ENCODE assay signal across 16 cellular contexts in genomic region chr16:59527206-59527997, GRCh38.
DNase-seq lines count a peak whose midpoint lies in the region; ATAC-seq and TF ChIP-seq lines count a peak whose summit lies in the region.
"Had no signal": no experiment of that assay in that cellular context is flagged by ENCODE, and none has a peak within 500 bp of the region (broad histone marks: within the 10 kb centered on the region; RNA-seq: fewer than 3 reads in every experiment).

No MANE protein-coding gene starts in this region.

- peak overlapping the region; percentile 60 for H3K4me2 ChIP-seq in mesenchymal stem cell (ENCODE audit: low read length, poor library complexity, severe bottlenecking)

- no peaks in the 10 kb centered on the region for H3K79me1 ChIP-seq in mesenchymal stem cell (replicated peaks; ENCODE audit: low read length, poor library complexity, severe bottlenecking)

- no peaks in the 10 kb centered on the region for H3K9me3 ChIP-seq in mesenchymal stem cell (ENCODE audit: control insufficient read depth, low read length)
- H3K9me3 ChIP-seq: tibial nerve had no signal

- H2AFZ ChIP-seq in mesenchymal stem cell (ENCODE audit: low read depth, low read length), result no peak overlapping the region

- H3K4ac ChIP-seq in mesenchymal stem cell (ENCODE audit: low read depth in 1 of 2, low read length in 2 of 2), result no peak overlapping the region

- no peak overlapping the region for H2BK12ac ChIP-seq in mesenchymal stem cell (ENCODE audit: low read length in 2 of 2)

- H2BK15ac ChIP-seq in mesenchymal stem cell (ENCODE audit: low read depth, poor library complexity, severe bottlenecking), result no peak overlapping the region

- no peak overlapping the region for H2BK120ac ChIP-seq in mesenchymal stem cell (ENCODE audit: low read depth, low read length)

- in situ Hi-C loops in brain microvascular endothelial cell (cut with HindIII; ENCODE audit: low pct_ligation_motif_present, low sequenced_read_pairs), result no loop called here

- H4K91ac ChIP-seq in mesenchymal stem cell (ENCODE audit: low read length), result no peak overlapping the region

- ATAC-seq in HG02840 (IDR thresholded peaks at IDR 0.05; ENCODE audit: low FRiP score, unreplicated experiment), result no peak
- no peak for ATAC-seq in GM21619 (IDR thresholded peaks at IDR 0.05; ENCODE audit: unreplicated experiment)

- H3K4me3 ChIP-seq in AG09309 (ENCODE audit: control insufficient read depth, low read depth, low read length) (no peak overlapping the region), brain microvascular endothelial cell (ENCODE audit: low read depth, low read length) (no peak overlapping the region), mesenchymal stem cell (ENCODE audit: insufficient read depth in 1 of 2, low read depth in 1 of 2, low read length in 2 of 2) (no peak overlapping the region)
- H3K4me3 ChIP-seq: tibial nerve had no signal

- DNase-seq in AG09309 (ENCODE audit: low read depth) (peak; percentile 78), M059J (ENCODE audit: low read depth) (peak; percentile 89), brain microvascular endothelial cell (peak; percentile 62), mesenchymal stem cell (peak; percentile 69), NCI-H1092 (lab: John Stamatoyannopoulos, UW) (no peak), NCI-H187 (lab: John Stamatoyannopoulos, UW) (no peak)
- DNase-seq: activated CD4-positive, alpha-beta memory T cell treated with anti-CD3 and anti-CD28 coated beads for 36 hours; amygdala; C1 segment of cervical spinal cord; DMS53; NCI-H1436; NCI-H446; OCI-M1 had no signal

- H3K4me1 ChIP-seq in mesenchymal stem cell (ENCODE audit: control insufficient read depth, insufficient read depth, low read depth, low read length), result no peaks in the 10 kb centered on the region

- H3K14ac ChIP-seq in mesenchymal stem cell (ENCODE audit: low read length in 2 of 2), result no peak overlapping the region

- H2AK5ac ChIP-seq in mesenchymal stem cell (ENCODE audit: low read length, severe bottlenecking), result no peak overlapping the region

- no peak overlapping the region for H3K23ac ChIP-seq in mesenchymal stem cell (ENCODE audit: low read length in 2 of 2)

- no peak overlapping the region for H2BK5ac ChIP-seq in mesenchymal stem cell (ENCODE audit: low read depth, low read length, poor library complexity, severe bottlenecking)

- H4K8ac ChIP-seq in mesenchymal stem cell (ENCODE audit: low read length), result no peak overlapping the region

- 72% methylated on average over 9 of the region's 14 CpGs for WGBS in mesenchymal stem cell

- TF ChIP-seq CTCF in AG09309 (IDR thresholded peaks at IDR 0.05; ENCODE audit: control insufficient read depth, insufficient read depth, low read depth, low read length, missing control alignments) (no peak), brain microvascular endothelial cell (IDR thresholded peaks at IDR 0.05; ENCODE audit: low read depth, low read length, missing control alignments) (no peak)

- H3K27me3 ChIP-seq in brain microvascular endothelial cell (replicated peaks) (no peaks in the 10 kb centered on the region), mesenchymal stem cell (ENCODE audit: control insufficient read depth in 1 of 2, insufficient read depth in 1 of 2, low read length in 2 of 2) (no peaks in the 10 kb centered on the region)
- H3K27me3 ChIP-seq: tibial nerve had no signal

- H3K27ac ChIP-seq in brain microvascular endothelial cell, result no peak overlapping the region
- peak overlapping the region; percentile 63 for H3K27ac ChIP-seq in mesenchymal stem cell (ENCODE audit: low read length, poor library complexity, severe bottlenecking)
- H3K27ac ChIP-seq: tibial nerve had no signal

- peak overlapping the region in 1 of 2 experiments; percentile 12 for H3K18ac ChIP-seq in mesenchymal stem cell (ENCODE audit: low read depth in 1 of 2, low read length in 2 of 2)

- H3K36me3 ChIP-seq in brain microvascular endothelial cell (replicated peaks) (no peaks in the 10 kb centered on the region), mesenchymal stem cell (ENCODE audit: control insufficient read depth in 1 of 2, insufficient read depth in 2 of 2, low read depth in 1 of 2, low read length in 2 of 2) (no peaks in the 10 kb centered on the region)
- H3K36me3 ChIP-seq: tibial nerve had no signal

- no peak overlapping the region for H3K9ac ChIP-seq in mesenchymal stem cell (ENCODE audit: low read length)

Comparison
In these comparisons a context has a peak if more than half of its experiments do, and no peak if none do; other contexts are left out.
1. DNase-seq: peak in AG09309 (single experiment), M059J (single experiment), brain microvascular endothelial cell (single experiment) and mesenchymal stem cell (single experiment); none in NCI-H1092 (single experiment) and NCI-H187 (0 of 2).